1 cellular context compared by ENCODE assay signal in genomic region chr19:39686739-39687138, GRCh38.
A peak's percentile ranks its signal among the peaks of the same experiment; 100 is the strongest.
TF ChIP-seq lines count a peak whose summit lies in the region.

No MANE protein-coding gene starts in this region.

TF ChIP-seq in HepG2, 621 proteins besides CTCF, POLR2A, EP300 and RAD21:
- TF ChIP-seq GABPA (IDR thresholded peaks at IDR 0.05; ENCODE audit: low read depth, low read length) (no peak; the same call in 1 of the 2 replicates), GABPA (CRISPR knock-in tag; IDR thresholded peaks at IDR 0.05; ENCODE audit: low read depth) (peak; percentile 37; the same call in 1 of the 2 replicates), E2F5 (CRISPR knock-in tag; conservative IDR thresholded peaks at IDR 0.05) (no peak)
